In the genomic region with DNA sequence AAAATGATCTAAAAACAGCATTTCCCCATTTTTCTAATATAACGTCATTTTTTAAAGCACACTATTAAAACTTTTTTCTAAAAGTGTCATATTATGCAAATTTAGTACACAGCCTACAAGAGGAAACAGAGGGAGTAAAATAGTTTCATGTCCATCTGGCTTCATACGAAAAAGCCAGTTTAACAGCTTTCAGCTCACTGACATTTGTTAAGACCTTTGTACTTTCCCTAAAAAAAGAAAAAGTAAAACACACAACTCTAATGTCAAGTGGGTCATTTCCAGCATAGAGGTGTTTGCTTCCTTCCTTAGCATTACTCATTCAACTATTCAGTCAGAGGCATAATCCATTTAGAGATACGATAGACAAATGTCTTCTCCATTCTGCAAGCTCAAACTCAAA, we compare ENCODE assay signal across 2 cellular contexts.
TF ChIP-seq lines count a peak whose summit lies in the region.

No MANE protein-coding gene starts in this region.

TF ChIP-seq in endothelial cell of umbilical vein, 7 proteins besides CTCF, POLR2A, EP300 and RAD21:
- no peak for TF ChIP-seq JUN (IDR thresholded peaks at IDR 0.05; ENCODE audit: borderline replicate concordance, insufficient read depth, insufficient read length, low read depth)
- TF ChIP-seq FOS (IDR thresholded peaks at IDR 0.05; ENCODE audit: borderline replicate concordance, insufficient read depth, low read length) = peak; percentile 18

TF ChIP-seq in HepG2, 621 proteins besides CTCF, POLR2A, EP300 and RAD21:
- TF ChIP-seq HNF4A (CRISPR knock-in tag; IDR thresholded peaks at IDR 0.05) (0 out of 2 replicates have a peak, but pooled peaks have one; percentile 23), ZBTB7B (CRISPR knock-in tag; IDR thresholded peaks at IDR 0.05) (no peak)
- TF ChIP-seq, protein P1, sequence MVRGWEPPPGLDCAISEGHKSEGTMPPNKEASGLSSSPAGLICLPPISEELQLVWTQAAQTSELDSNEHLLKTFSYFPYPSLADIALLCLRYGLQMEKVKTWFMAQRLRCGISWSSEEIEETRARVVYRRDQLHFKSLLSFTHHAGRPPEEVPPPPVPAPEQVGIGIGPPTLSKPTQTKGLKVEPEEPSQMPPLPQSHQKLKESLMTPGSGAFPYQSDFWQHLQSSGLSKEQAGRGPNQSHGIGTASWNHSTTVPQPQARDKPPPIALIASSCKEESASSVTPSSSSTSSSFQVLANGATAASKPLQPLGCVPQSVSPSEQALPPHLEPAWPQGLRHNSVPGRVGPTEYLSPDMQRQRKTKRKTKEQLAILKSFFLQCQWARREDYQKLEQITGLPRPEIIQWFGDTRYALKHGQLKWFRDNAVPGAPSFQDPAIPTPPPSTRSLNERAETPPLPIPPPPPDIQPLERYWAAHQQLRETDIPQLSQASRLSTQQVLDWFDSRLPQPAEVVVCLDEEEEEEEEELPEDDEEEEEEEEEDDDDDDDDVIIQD (CRISPR knock-in tag; IDR thresholded peaks at IDR 0.05; ENCODE audit: low read depth) = peak; percentile 51; the same call in 1 of the 2 replicates
